8 cellular contexts compared by ENCODE assay signal in genomic region chr5:72523960-72524582, GRCh38. TPM values are rescaled to one million over a fixed set of nuclear protein-coding genes. Genes with fewer than 3 reads are reported as not detected.
DNase-seq lines count a peak whose midpoint lies in the region; ATAC-seq and TF ChIP-seq lines count a peak whose summit lies in the region.

No MANE protein-coding gene starts in this region.

- ATAC-seq in left colon = peak; percentile 88

- intact Hi-C loops in left colon (cut with DNase I, micrococcal nuclease) = loop anchor here (5.0 to 10.0 kb wide), 2 partner anchors 149 to 157 kb away; no protein-coding TSS in a partner anchor

- no peak overlapping the region for H3K4me3 ChIP-seq in astrocyte of the spinal cord (ENCODE audit: low read depth, low read length)

- DNase-seq in AG09319 (ENCODE audit: extremely low read depth, low read depth) (peak; percentile 71), GM19238 (ENCODE audit: insufficient read length, low spot score) (peak; percentile 20), NCI-H2029 treated with DMSO at 0.1 percent for 48 hours (lab: John Stamatoyannopoulos, UW) (peak; percentile 28), astrocyte of the spinal cord (ENCODE audit: low read depth, low spot score) (peak; percentile 87), left colon (no peak), cerebellum (ENCODE audit: low spot score) (no peak), NCI-H1092 treated with DMSO at 0.1 percent for 48 hours (lab: John Stamatoyannopoulos, UW) (no peak)
- no peak for DNase-seq in stimulated activated CD4-positive, alpha-beta T cell treated with anti-CD3 and anti-CD28 coated beads, Interleukin-1b, Interleukin-23, amount 100 ng/mL, for 48 hours

- TF ChIP-seq CTCF in AG09319 (IDR thresholded peaks at IDR 0.05; ENCODE audit: low read depth, low read length) (peak; percentile 59), astrocyte of the spinal cord (IDR thresholded peaks at IDR 0.05; ENCODE audit: low read depth, low read length) (peak; percentile 47)

- in situ Hi-C loops in astrocyte of the spinal cord (cut with HindIII; ENCODE audit: low sequenced_read_pairs) = no loop called here

RNA-seq across cellular contexts. Expression of gene ZNF366, which starts 16.9 kb away (rescaled TPM):
- total RNA-seq in left colon = 1 to 10 TPM in 1 of 2 donors, under 1 TPM in 1; 0.92 to 1.0 TPM
- total RNA-seq in cerebellum = 1.1 TPM

Comparison
In these comparisons a context has a peak if more than half of its experiments do, and no peak if none do; other contexts are left out.
1. DNase-seq: peak in AG09319 (single experiment), GM19238 (single experiment), NCI-H2029 treated with DMSO at 0.1 percent for 48 hours (single experiment) and astrocyte of the spinal cord (single experiment); none in left colon (0 of 2), cerebellum (single experiment), NCI-H1092 treated with DMSO at 0.1 percent for 48 hours (single experiment) and stimulated activated CD4-positive, alpha-beta T cell treated with anti-CD3 and anti-CD28 coated beads, Interleukin-1b, Interleukin-23, amount 100 ng/mL, for 48 hours (single experiment).